12 cellular contexts compared by ENCODE assay signal in the genomic region with DNA sequence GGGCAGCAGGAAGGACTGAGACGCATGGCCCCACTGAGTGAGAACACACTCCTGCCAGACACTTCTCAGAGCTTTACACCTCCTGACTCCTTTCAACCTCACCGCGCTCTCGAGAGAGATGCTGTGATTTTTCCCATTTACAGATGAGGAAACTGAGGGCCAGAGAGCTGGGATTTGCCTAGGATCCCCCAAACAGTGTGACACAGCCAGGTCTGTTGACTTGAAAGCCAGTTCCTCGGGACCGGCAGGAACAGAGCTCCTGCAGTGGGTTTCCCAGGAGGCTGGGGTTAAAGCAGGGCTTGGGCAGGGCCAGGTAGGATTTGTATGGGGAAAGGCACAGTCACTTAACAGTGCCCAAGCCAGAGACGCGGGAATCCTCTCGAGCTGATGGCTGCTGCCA.
A peak's percentile ranks its signal among the peaks of the same experiment; 100 is the strongest.
DNase-seq lines count a peak whose midpoint lies in the region; ATAC-seq and TF ChIP-seq lines count a peak whose summit lies in the region.
"Had no signal": no experiment of that assay in that cellular context is flagged by ENCODE, and none has a peak within 500 bp of the region (broad histone marks: within the 10 kb centered on the region; RNA-seq: fewer than 3 reads in every experiment).

No MANE protein-coding gene starts in this region.

- in situ Hi-C loops in transverse colon (cut with MboI; ENCODE audit: low pct_ligation_motif_present in 1 of 4, low pct_unique_long_range_greater_than_20kb in 1 of 4, low sequenced_read_pairs in 3 of 4): no loop called here

- H3K27me3 Mint-ChIP-seq in activated naive CD4-positive, alpha-beta T cell treated with anti-CD3 and anti-CD28 coated beads for 36 hours (ENCODE audit: low read depth): no peaks in the 10 kb centered on the region
- H3K27me3 Mint-ChIP-seq in dendritic cell treated with granulocyte-macrophage colony-stimulating factor and Interleukin-4, amounts not matched to agents 40 ng/mL and 50 ng/mL, for 4 days: no peaks in the 10 kb centered on the region
- peaks cover 3% of the 10 kb centered on the region for H3K27me3 Mint-ChIP-seq in nephron progenitor cell (ENCODE audit: low read depth, poor library complexity)

- TF ChIP-seq CTCF in nephron progenitor cell (IDR thresholded peaks at IDR 0.05): no peak
- TF ChIP-seq CTCF in transverse colon (IDR thresholded peaks at IDR 0.05): no peak

- WGBS in transverse colon (ENCODE audit: low coverage in 1 of 2), 2 donors: 89 to 95% methylated on average over 3 to 9 of the region's 9 CpGs

- H3K27ac Mint-ChIP-seq in activated naive CD4-positive, alpha-beta T cell treated with anti-CD3 and anti-CD28 coated beads for 36 hours: peak overlapping the region; percentile 53
- H3K27ac Mint-ChIP-seq in dendritic cell treated with granulocyte-macrophage colony-stimulating factor and Interleukin-4, amounts not matched to agents 40 ng/mL and 50 ng/mL, for 4 days: peak overlapping the region; percentile 98
- H3K27ac Mint-ChIP-seq in nephron progenitor cell: peak overlapping the region; percentile 97

- intact Hi-C loops in activated naive CD4-positive, alpha-beta T cell treated with anti-CD3 and anti-CD28 coated beads for 36 hours (cut with micrococcal nuclease): no loop called here
- intact Hi-C loops in dendritic cell treated with granulocyte-macrophage colony-stimulating factor and Interleukin-4, amounts not matched to agents 40 ng/mL and 50 ng/mL, for 4 days (cut with micrococcal nuclease): loop anchor here (2.0 kb wide), 1 partner anchor 16 kb away; no protein-coding TSS in a partner anchor
- intact Hi-C loops in transverse colon (cut with DNase I; ENCODE audit: low total_unique reads): no loop called here

- peak overlapping the region; percentile 87 to 92 (median 90) for H3K27ac ChIP-seq in transverse colon
- H3K27ac ChIP-seq: SK-N-MC had no signal

- TF ChIP-seq EP300 in transverse colon (IDR thresholded peaks at IDR 0.05; ENCODE audit: low read depth): no peak

- no peak for DNase-seq in activated naive CD4-positive, alpha-beta T cell treated with anti-CD3 and anti-CD28 coated beads for 36 hours
- DNase-seq in activated naive CD4-positive, alpha-beta T cell treated with Interleukin-2 at 50 U/mL for 16 hours: no peak
- no peak for DNase-seq in nephron progenitor cell
- DNase-seq in transverse colon: no peak
- DNase-seq in stimulated activated CD4-positive, alpha-beta T cell treated with anti-CD3 and anti-CD28 coated beads, Interleukin-4, amount 100 ng/mL, for 4 hours: no peak
- DNase-seq in SKM-1 treated with dmso at 0.1 percent for 144 hours (lab: John Stamatoyannopoulos, UW; ENCODE audit: unreplicated experiment): no peak
- DNase-seq: ACHN; cerebellar nuclear complex; stimulated activated naive CD4-positive, alpha-beta T cell treated with Interleukin-2 at 50 U/mL for 16 hours had no signal

- H3K4me1 ChIP-seq in transverse colon: peaks cover 51 to 76% (median 67%) of the 10 kb centered on the region in 4 donors

- no peaks in the 10 kb centered on the region for H3K9me3 ChIP-seq in transverse colon

- TF ChIP-seq POLR2A in transverse colon (IDR thresholded peaks at IDR 0.05): no peak

- H3K9me3 Mint-ChIP-seq in activated naive CD4-positive, alpha-beta T cell treated with anti-CD3 and anti-CD28 coated beads for 36 hours: no peaks in the 10 kb centered on the region
- H3K9me3 Mint-ChIP-seq in dendritic cell treated with granulocyte-macrophage colony-stimulating factor and Interleukin-4, amounts not matched to agents 40 ng/mL and 50 ng/mL, for 4 days: no peaks in the 10 kb centered on the region
- no peaks in the 10 kb centered on the region for H3K9me3 Mint-ChIP-seq in nephron progenitor cell

- no peak overlapping the region for H3K4me3 ChIP-seq in transverse colon
- H3K4me3 ChIP-seq: SK-N-MC had no signal

- H3K27me3 ChIP-seq in transverse colon: no peaks in the 10 kb centered on the region

- H3K36me3 ChIP-seq in transverse colon: no peaks in the 10 kb centered on the region

- H3K36me3 Mint-ChIP-seq in activated naive CD4-positive, alpha-beta T cell treated with anti-CD3 and anti-CD28 coated beads for 36 hours (ENCODE audit: low read depth): peaks cover 8% of the 10 kb centered on the region
- H3K36me3 Mint-ChIP-seq in dendritic cell treated with granulocyte-macrophage colony-stimulating factor and Interleukin-4, amounts not matched to agents 40 ng/mL and 50 ng/mL, for 4 days (ENCODE audit: low read depth): peaks cover 99% of the 10 kb centered on the region
- no peaks in the 10 kb centered on the region for H3K36me3 Mint-ChIP-seq in nephron progenitor cell (ENCODE audit: low read depth)

- CTCF ChIA-PET in activated naive CD4-positive, alpha-beta T cell treated with anti-CD3 and anti-CD28 coated beads for 36 hours (lab: Charles Lee): no interaction called here

- H3K4me3 Mint-ChIP-seq in activated naive CD4-positive, alpha-beta T cell treated with anti-CD3 and anti-CD28 coated beads for 36 hours: no peak overlapping the region
- peak overlapping the region; percentile 30 for H3K4me3 Mint-ChIP-seq in dendritic cell treated with granulocyte-macrophage colony-stimulating factor and Interleukin-4, amounts not matched to agents 40 ng/mL and 50 ng/mL, for 4 days
- no peak overlapping the region for H3K4me3 Mint-ChIP-seq in nephron progenitor cell

- no peak for ATAC-seq in GM19351 (IDR thresholded peaks at IDR 0.05; ENCODE audit: unreplicated experiment)

- peaks cover 27% of the 10 kb centered on the region for H3K4me1 Mint-ChIP-seq in activated naive CD4-positive, alpha-beta T cell treated with anti-CD3 and anti-CD28 coated beads for 36 hours (ENCODE audit: low read depth)
- H3K4me1 Mint-ChIP-seq in dendritic cell treated with granulocyte-macrophage colony-stimulating factor and Interleukin-4, amounts not matched to agents 40 ng/mL and 50 ng/mL, for 4 days (ENCODE audit: low read depth): peaks cover 99% of the 10 kb centered on the region
- H3K4me1 Mint-ChIP-seq in nephron progenitor cell: peaks cover 93% of the 10 kb centered on the region
